10 cellular contexts compared by ENCODE assay signal in the genomic region with DNA sequence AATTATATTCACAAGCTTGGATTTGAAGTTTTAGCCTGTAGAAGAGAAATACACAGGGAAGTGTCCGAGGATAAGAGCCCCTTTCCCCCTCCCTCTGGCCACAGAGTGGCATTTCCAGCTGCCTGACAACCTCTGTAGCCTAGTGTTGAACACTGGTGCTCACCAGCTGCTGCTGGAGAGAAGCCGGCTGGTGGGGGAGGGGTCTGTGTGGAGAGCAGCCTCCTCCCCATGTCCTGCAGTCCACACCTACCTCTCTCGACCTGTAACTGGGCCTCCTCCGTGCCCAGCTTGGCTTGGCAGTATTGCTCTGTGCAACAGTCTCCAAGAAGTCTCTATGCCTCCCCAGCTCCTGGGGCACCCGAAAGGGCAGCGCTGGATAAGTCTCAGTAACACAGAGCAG.
"Had no signal": no experiment of that assay in that cellular context is flagged by ENCODE, and none has a peak within 500 bp of the region (broad histone marks: within the 10 kb centered on the region; RNA-seq: fewer than 3 reads in every experiment).

No MANE protein-coding gene starts in this region.

- DNase-seq: activated CD4-positive, alpha-beta memory T cell treated with anti-CD3 and anti-CD28 coated beads, Interleukin-2, amount 10 ng/mL, durations not matched to agents 7 days and 5 days; activated CD4-positive, CD25-positive, alpha-beta regulatory T cell treated with anti-CD3 and anti-CD28 coated beads, Interleukin-2, amount 50 U/mL, for 72 hours; activated gamma-delta T cell; activated T-cell treated with anti-CD3 and anti-CD28 coated beads, Interleukin-2, amount 50 U/mL, for 48 hours; amygdala; brain microvascular endothelial cell; cerebellar nuclear complex; dermis blood vessel endothelial cell; left ventricle myocardium superior; mesenchymal stem cell had no signal
